Comparison of ENCODE assay signal across 17 cellular contexts in the genomic region with DNA sequence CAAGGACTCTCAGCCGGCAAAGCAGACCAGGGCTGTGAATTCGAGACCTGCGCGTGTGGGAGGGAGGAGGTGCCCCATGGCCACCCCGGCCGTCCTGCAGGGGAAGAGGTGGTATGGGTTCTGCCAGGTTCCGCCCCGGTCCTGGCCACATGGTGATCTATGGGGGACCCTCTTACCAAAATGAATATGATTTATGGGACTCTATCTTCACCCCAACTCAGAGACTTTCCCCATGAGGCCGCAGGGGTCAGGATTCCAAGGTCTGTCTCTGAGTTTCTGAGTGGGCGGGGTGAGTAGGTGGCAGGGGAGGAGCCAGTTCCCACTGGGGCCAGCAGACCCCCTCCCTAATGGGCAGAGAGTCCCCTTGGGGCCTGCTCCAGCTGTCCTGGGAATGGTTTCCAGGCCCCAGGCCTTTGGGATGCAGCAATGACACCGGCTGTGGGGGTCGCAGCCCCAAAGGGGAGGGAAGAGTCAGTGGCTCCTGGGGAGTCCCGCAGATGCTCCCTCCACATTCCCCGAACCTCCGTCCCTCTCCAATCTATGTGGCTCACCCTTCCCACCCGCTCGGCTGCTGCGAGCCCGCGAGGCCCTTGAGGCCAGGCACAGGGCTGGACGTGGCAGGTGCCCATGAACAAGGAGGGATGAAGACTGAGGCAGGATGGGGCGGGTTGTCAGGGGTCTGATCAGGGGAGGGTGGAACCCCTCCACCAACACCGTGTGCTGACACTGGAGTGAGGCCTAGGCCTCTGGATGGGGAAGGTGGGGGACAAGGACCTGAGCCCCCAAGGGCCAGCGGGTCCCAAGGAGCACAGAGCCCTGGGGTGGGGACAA. TPM values are rescaled to one million over a fixed set of nuclear protein-coding genes. Genes with fewer than 3 reads are reported as not detected.
DNase-seq lines count a peak whose midpoint lies in the region; ATAC-seq, FAIRE-seq and TF ChIP-seq lines count a peak whose summit lies in the region.
"Had no signal": no experiment of that assay in that cellular context is flagged by ENCODE, and none has a peak within 500 bp of the region (broad histone marks: within the 10 kb centered on the region; RNA-seq: fewer than 3 reads in every experiment).

No MANE protein-coding gene starts in this region.

- DNase-seq in Peyer's patch (no peak), H1 (ENCODE audit: low read depth in 1 of 2, low spot score in 2 of 2) (no peak), SJCRH30 (no peak)
- no peak for DNase-seq in activated CD8-positive, alpha-beta memory T cell treated with anti-CD3 and anti-CD28 coated beads for 24 hours
- no peak for DNase-seq in activated T-cell treated with anti-CD3 and anti-CD28 coated beads, Interleukin-2, amount 50 U/mL, for 48 hours
- DNase-seq: activated CD4-positive, alpha-beta memory T cell treated with anti-CD3 and anti-CD28 coated beads for 36 hours; GDM1; NCI-H1694; NCI-H69; PC-3 had no signal

- FAIRE-seq in H1 (lab: Jason Lieb, UNC): no peak
- FAIRE-seq: D721Med, H54 had no signal

- H3K4me1 Mint-ChIP-seq in nephron: peaks cover 45% of the 10 kb centered on the region

- WGBS in H1 (ENCODE audit: extremely low coverage in 1 of 2, insufficient coverage in 1 of 2, insufficient read length in 1 of 2, insufficient replicate concordance in 2 of 2, low coverage in 1 of 2, low lambda C conversion rate in 2 of 2, missing lambda C conversion rate in 1 of 2), 2 experiments: 88% methylated on average over 24 of the region's 24 CpGs; no CpG with 5 or more reads in 1 of the 2 experiments

- no peak for TF ChIP-seq EP300 in H1 (IDR thresholded peaks at IDR 0.05; ENCODE audit: borderline replicate concordance in 1 of 2, low read depth in 2 of 2, low read length in 2 of 2)

- CTCF ChIA-PET in H1 (lab: Charles Lee; ENCODE audit: partially characterized antibody): interaction anchor here (0.9 to 2.3 kb wide), 5 partner anchors 11 to 41 kb away, joined by 3 to 10 read pairs (median 5); no protein-coding TSS in a partner anchor

- H3K9me3 Mint-ChIP-seq in nephron: no peaks in the 10 kb centered on the region
- H3K9me3 Mint-ChIP-seq: activated CD4-positive, alpha-beta memory T cell treated with anti-CD3 and anti-CD28 coated beads for 36 hours; stimulated activated effector memory CD8-positive, alpha-beta T cell treated with anti-CD3 and anti-CD28 coated beads, Interleukin-12 subunit alpha, Interleukin-12 subunit beta, amount 100 ng/mL, for 72 hours had no signal

- no peaks in the 10 kb centered on the region for H3K36me3 ChIP-seq in Peyer's patch
- H3K36me3 ChIP-seq in H1 (ENCODE audit: control insufficient read depth in 2 of 4, insufficient read depth in 4 of 4, low read length in 3 of 4): no peaks in the 10 kb centered on the region; a peak in 1 of 8 replicates
- H3K36me3 ChIP-seq in subcutaneous abdominal adipose tissue (ENCODE audit: control insufficient read depth in 5 of 5, insufficient read depth in 5 of 5, low read length in 5 of 5): peaks cover 0 to 5% (median 0%) of the 10 kb centered on the region in 5 donors
- no peaks in the 10 kb centered on the region for H3K36me3 ChIP-seq in SJCRH30

- 0 out of 2 replicates have a peak overlapping the region, but pooled peaks have one; percentile 72 for H2BK20ac ChIP-seq in H1 (ENCODE audit: low read length)

- 0 out of 4 replicates have a peak, but pooled peaks cover 0 to 2% of the 10 kb centered on the region in 2 experiments for H3K79me2 ChIP-seq in H1 (ENCODE audit: control insufficient read depth in 1 of 2, insufficient read depth in 2 of 2, low read length in 2 of 2)

- peak overlapping the region; percentile 87 for H3K18ac ChIP-seq in H1 (ENCODE audit: extremely low read depth, low read length)

- peaks cover 5% of the 10 kb centered on the region for H3K23me2 ChIP-seq in H1 (ENCODE audit: low read depth, low read length)

- no peak overlapping the region for H4K8ac ChIP-seq in H1 (ENCODE audit: extremely low read depth, insufficient read depth, low read length)

- peak overlapping the region; percentile 32 to 67 (median 56) for H3K27ac ChIP-seq in Peyer's patch
- no peak overlapping the region for H3K27ac ChIP-seq in H1 (ENCODE audit: low read depth, low read length)
- H3K27ac ChIP-seq in subcutaneous abdominal adipose tissue (ENCODE audit: low read depth, low read length): peak overlapping the region; percentile 98
- H3K27ac ChIP-seq in SJCRH30: no peak overlapping the region
- H3K27ac ChIP-seq: epithelial cell of prostate had no signal

- H3K27me3 ChIP-seq in Peyer's patch: no peaks in the 10 kb centered on the region
- peaks cover 0 to 4% (median 0%) of the 10 kb centered on the region in 4 experiments; a peak in 1 of 7 replicates for H3K27me3 ChIP-seq in H1 (replicated peaks in 1 of 4; ENCODE audit: control insufficient read depth in 3 of 4, extremely low read depth in 1 of 4, insufficient read depth in 3 of 4, low read length in 3 of 4)
- peaks cover 0 to 15% (median 0%) of the 10 kb centered on the region in 5 donors for H3K27me3 ChIP-seq in subcutaneous abdominal adipose tissue (ENCODE audit: control insufficient read depth in 5 of 5, insufficient read depth in 4 of 5, low read length in 5 of 5)
- H3K27me3 ChIP-seq in SJCRH30: peaks cover 43% of the 10 kb centered on the region

- H3K27ac Mint-ChIP-seq in nephron: peak overlapping the region; percentile 96 to 100 (median 99)
- H3K27ac Mint-ChIP-seq: activated CD4-positive, alpha-beta memory T cell treated with anti-CD3 and anti-CD28 coated beads for 36 hours had no signal

- no peak overlapping the region for H3K4me2 ChIP-seq in H1 (ENCODE audit: insufficient read depth in 1 of 2, low read depth in 2 of 2, low read length in 2 of 2)

- peak overlapping the region; percentile 61 for H4K91ac ChIP-seq in H1 (replicated peaks; ENCODE audit: insufficient read length, low read length)

- TF ChIP-seq POLR2A in Peyer's patch (IDR thresholded peaks at IDR 0.05): no peak
- no peak for TF ChIP-seq POLR2A in H1 (IDR thresholded peaks at IDR 0.05; ENCODE audit: control extremely low read depth in 1 of 2, low read depth in 2 of 2, low read length in 2 of 2)

- H3K4me3 ChIP-seq in Peyer's patch: no peak overlapping the region
- H3K4me3 ChIP-seq in H1 (ENCODE audit: extremely low read depth in 1 of 4, insufficient read depth in 2 of 4, low read depth in 3 of 4, low read length in 4 of 4): no peak overlapping the region
- H3K4me3 ChIP-seq in subcutaneous abdominal adipose tissue (ENCODE audit: low read depth in 1 of 5, low read length in 5 of 5): no peak overlapping the region
- no peak overlapping the region for H3K4me3 ChIP-seq in SJCRH30

- H4K5ac ChIP-seq in H1 (ENCODE audit: insufficient read length, low read depth, low read length): peak overlapping the region; percentile 61

- no peak overlapping the region for H2BK120ac ChIP-seq in H1 (replicated peaks; ENCODE audit: low read depth, low read length)

- peak overlapping the region; percentile 82 for H3K4ac ChIP-seq in H1 (replicated peaks; ENCODE audit: insufficient read length, low read depth, low read length)

- H3K36me3 Mint-ChIP-seq in nephron (ENCODE audit: low read depth): peaks cover 4% of the 10 kb centered on the region
- H3K36me3 Mint-ChIP-seq: activated CD4-positive, alpha-beta memory T cell treated with anti-CD3 and anti-CD28 coated beads for 36 hours; stimulated activated effector memory CD8-positive, alpha-beta T cell treated with anti-CD3 and anti-CD28 coated beads, Interleukin-12 subunit alpha, Interleukin-12 subunit beta, amount 100 ng/mL, for 72 hours had no signal

- TF ChIP-seq CTCF in Peyer's patch (IDR thresholded peaks at IDR 0.05) (no peak), H1 (IDR thresholded peaks at IDR 0.05; ENCODE audit: control extremely low read depth in 1 of 3, insufficient read depth in 1 of 3, low read depth in 1 of 3, low read length in 3 of 3) (no peak), nephron (IDR thresholded peaks at IDR 0.05; ENCODE audit: unreplicated experiment in 3 of 3) (no peak)

- H3K4me1 ChIP-seq in Peyer's patch (peaks cover 0 to 52% (median 15%) of the 10 kb centered on the region in 4 donors), H1 (replicated peaks in 1 of 4; ENCODE audit: control insufficient read depth in 3 of 4, insufficient read depth in 4 of 4, low read length in 3 of 4) (peaks cover 0 to 53% (median 31%) of the 10 kb centered on the region in 4 experiments; a peak in 6 of 7 replicates), subcutaneous abdominal adipose tissue (ENCODE audit: control insufficient read depth in 5 of 5, insufficient read depth in 5 of 5, low read length in 5 of 5) (peaks cover 39 to 83% (median 75%) of the 10 kb centered on the region in 5 donors), SJCRH30 (peaks cover 10% of the 10 kb centered on the region)

- no peaks in the 10 kb centered on the region for H3K27me3 Mint-ChIP-seq in nephron (ENCODE audit: low read depth)
- H3K27me3 Mint-ChIP-seq: activated CD4-positive, alpha-beta memory T cell treated with anti-CD3 and anti-CD28 coated beads for 36 hours had no signal

- H2AFZ ChIP-seq in H1 (ENCODE audit: low read length): no peak overlapping the region

- POLR2A ChIA-PET in H1 (lab: Charles Lee; ENCODE audit: partially characterized antibody): interaction anchor here (1.7 kb wide), 1 partner anchor 12 kb away, joined by 6 read pairs; no protein-coding TSS in a partner anchor

- H3K9ac ChIP-seq in H1 (replicated peaks in 1 of 4; ENCODE audit: extremely low read depth in 1 of 4, low read depth in 3 of 4, low read length in 3 of 4) (no peak overlapping the region), subcutaneous abdominal adipose tissue (ENCODE audit: low read length in 5 of 5) (peak overlapping the region in 3 of 5 donors; percentile 2 to 73 (median 32))

- no peak overlapping the region for H3K56ac ChIP-seq in H1 (replicated peaks; ENCODE audit: insufficient read length, low read depth, low read length)

- H3K9me3 ChIP-seq in Peyer's patch: no peaks in the 10 kb centered on the region
- H3K9me3 ChIP-seq in H1 (ENCODE audit: insufficient read depth in 2 of 2, low read depth in 1 of 2, low read length in 1 of 2): peaks cover 3 to 7% of the 10 kb centered on the region in 2 experiments; a peak in 2 of 4 replicates
- no peaks in the 10 kb centered on the region for H3K9me3 ChIP-seq in subcutaneous abdominal adipose tissue (ENCODE audit: control insufficient read depth in 5 of 5, low read length in 5 of 5)
- H3K9me3 ChIP-seq in SJCRH30 (replicated peaks): no peaks in the 10 kb centered on the region

- H4K20me1 ChIP-seq in H1 (replicated peaks in 1 of 2; ENCODE audit: control insufficient read depth in 1 of 2, insufficient read depth in 2 of 2, low read length in 2 of 2): peaks cover 0 to 8% of the 10 kb centered on the region in 2 experiments

- TF ChIP-seq RAD21 in H1 (IDR thresholded peaks at IDR 0.05 in 1 of 2, conservative IDR thresholded peaks at IDR 0.05 in 1 of 2; ENCODE audit: low read depth in 2 of 2, low read length in 2 of 2): no peak

- H3K79me1 ChIP-seq in H1 (ENCODE audit: low read depth, low read length): peaks cover 4% of the 10 kb centered on the region; the same call in 1 of the 2 replicates

- H2BK15ac ChIP-seq in H1 (ENCODE audit: low read length): peak overlapping the region; percentile 88; the same call in 1 of the 2 replicates

- peak overlapping the region; percentile 66; the same call in 1 of the 2 replicates for H2BK5ac ChIP-seq in H1 (ENCODE audit: low read depth, low read length)

- no peak for ATAC-seq in GM21515 (IDR thresholded peaks at IDR 0.05; ENCODE audit: unreplicated experiment)
- ATAC-seq: PC-3; stimulated activated effector memory CD8-positive, alpha-beta T cell treated with anti-CD3 and anti-CD28 coated beads, Interleukin-12 subunit alpha, Interleukin-12 subunit beta, amount 100 ng/mL, for 72 hours had no signal

- no peak overlapping the region for H3K14ac ChIP-seq in H1 (ENCODE audit: insufficient read length)

- H2BK12ac ChIP-seq in H1 (ENCODE audit: low read depth, low read length): peak overlapping the region; percentile 92; the same call in 1 of the 2 replicates

- H2AK5ac ChIP-seq in H1 (ENCODE audit: low read depth, low read length): peak overlapping the region; percentile 93; the same call in 1 of the 2 replicates

- H3K23ac ChIP-seq in H1 (ENCODE audit: insufficient read length): no peak overlapping the region

- peak overlapping the region; percentile 36 to 66 (median 47) for H3K4me3 Mint-ChIP-seq in nephron
- H3K4me3 Mint-ChIP-seq: activated CD4-positive, alpha-beta memory T cell treated with anti-CD3 and anti-CD28 coated beads for 36 hours; stimulated activated effector memory CD8-positive, alpha-beta T cell treated with anti-CD3 and anti-CD28 coated beads, Interleukin-12 subunit alpha, Interleukin-12 subunit beta, amount 100 ng/mL, for 72 hours had no signal

RNA-seq across cellular contexts. Expression of gene NOTCH1, which starts 20.1 kb away (rescaled TPM):
- total RNA-seq in Peyer's patch: 10 to 100 TPM; 38.2 to 95.7 (median 53.8) TPM
- total RNA-seq in H1 (2021; fragmentation: NEBNext Ultra II Directional; extraction: Animal tissue kit (Norgen Biotek cat#: 25700)): 55.6 and 60.9 TPM in 2 replicates
- polyA plus RNA-seq in H1 (2011; rRNA removed): 6.9 and 19.9 TPM in 2 replicates
- 7.3 TPM for polyA plus RNA-seq in H1 (2011; cell fraction: cytosol; rRNA removed)
- polyA plus RNA-seq in H1 (2011; cell fraction: nucleus; rRNA removed): 41.0 TPM
- 17.4 to 31.4 TPM (median 28.7 TPM) in 4 replicates for polyA plus RNA-seq in H1 (2012, experiment 1 of 2)
- polyA plus RNA-seq in H1 (2012, experiment 2 of 2): 20.1 TPM
- 33.5 TPM for polyA plus RNA-seq in H1 (2013, experiment 1 of 2)
- 26.3 TPM for polyA plus RNA-seq in H1 (2013, experiment 2 of 2)
- 12.2 and 13.8 TPM in 2 replicates for polyA minus RNA-seq in H1 (2011; rRNA and poly(A)+ RNA removed)
- 58.8 TPM for polyA minus RNA-seq in H1 (2011; cell fraction: cytosol; rRNA and poly(A)+ RNA removed)
- 41.9 TPM for polyA minus RNA-seq in H1 (2011; cell fraction: nucleus; rRNA and poly(A)+ RNA removed)
- 25.8 and 28.5 TPM in 2 replicates for total RNA-seq in SJCRH30 (2014; rRNA removed; shearing (Covaris generic))

Comparison
In these comparisons a context has a peak if more than half of its experiments do, and no peak if none do; other contexts are left out.
1. H3K27ac ChIP-seq: peak in Peyer's patch (4 of 4) and subcutaneous abdominal adipose tissue (single experiment); none in H1 (single experiment) and SJCRH30 (single experiment).
2. H3K9ac ChIP-seq: peak in subcutaneous abdominal adipose tissue (3 of 5); none in H1 (0 of 4).